In genomic region chr1:93798301-93798700, GRCh38 we compare ENCODE assay signal across 11 cellular contexts.
DNase-seq lines count a peak whose midpoint lies in the region; ATAC-seq and TF ChIP-seq lines count a peak whose summit lies in the region.
"Had no signal": no experiment of that assay in that cellular context is flagged by ENCODE, and none has a peak within 500 bp of the region (broad histone marks: within the 10 kb centered on the region; RNA-seq: fewer than 3 reads in every experiment).

No MANE protein-coding gene starts in this region.

- ATAC-seq in SK-N-SH treated with all-trans-retinoic acid at 6 μM for 48 hours (peak; percentile 99), HG02973 (IDR thresholded peaks at IDR 0.05; ENCODE audit: unreplicated experiment) (no peak), GM19455 (IDR thresholded peaks at IDR 0.05; ENCODE audit: unreplicated experiment) (no peak)
- ATAC-seq: mucosa of descending colon, right lobe of liver had no signal

- no peak for TF ChIP-seq CTCF in fibroblast of the aortic adventitia (IDR thresholded peaks at IDR 0.05; ENCODE audit: insufficient read depth, low read length)

- DNase-seq in HCEC 1CT (peak; percentile 82), fibroblast of the aortic adventitia (ENCODE audit: low read depth) (peak; percentile 98), smooth muscle cell of the brain vasculature (ENCODE audit: low read depth, low spot score) (peak; percentile 88), globus pallidus (ENCODE audit: low spot score) (no peak)
- DNase-seq: adrenal gland, H7, mucosa of descending colon, right lobe of liver had no signal

- H3K4me3 ChIP-seq in fibroblast of the aortic adventitia (ENCODE audit: low read depth, low read length): no peak overlapping the region
- H3K4me3 ChIP-seq: adrenal gland, mucosa of descending colon, right lobe of liver had no signal

TF ChIP-seq in SK-N-SH treated with all-trans-retinoic acid at 6 μM for 48 hours, 23 proteins besides CTCF, POLR2A, EP300 and RAD21:
- TF ChIP-seq ISL1 (CRISPR knock-in tag; IDR thresholded peaks at IDR 0.05) (peak; percentile 75), ZNF70 (CRISPR knock-in tag; IDR thresholded peaks at IDR 0.05) (peak; percentile 46; the same call in 1 of the 2 replicates), CREB5 (CRISPR knock-in tag; IDR thresholded peaks at IDR 0.05; ENCODE audit: low read depth) (0 out of 2 replicates have a peak, but pooled peaks have one; percentile 14), CSDC2 (CRISPR knock-in tag; IDR thresholded peaks at IDR 0.05) (no peak), ZFP30 (CRISPR knock-in tag; IDR thresholded peaks at IDR 0.05) (no peak)
